11 cellular contexts compared by ENCODE assay signal in the genomic region with DNA sequence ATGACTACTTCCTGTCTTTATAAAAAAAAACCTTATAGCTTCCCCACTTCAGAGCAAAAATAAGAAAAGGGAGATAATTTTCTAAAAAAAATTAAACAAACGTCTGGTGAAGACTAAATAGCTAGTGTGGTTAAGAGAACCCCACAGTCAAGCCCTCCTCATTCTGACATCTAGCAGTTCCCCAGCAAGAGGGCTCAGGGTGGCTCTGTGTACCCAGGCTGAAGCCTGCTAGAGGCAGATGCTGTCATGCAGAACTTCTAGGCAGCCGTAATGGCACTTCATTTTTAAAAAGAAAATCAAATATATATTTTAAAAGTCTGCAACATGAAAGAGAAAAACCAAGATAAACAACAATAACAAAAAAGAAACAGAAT.
DNase-seq lines count a peak whose midpoint lies in the region; ATAC-seq and TF ChIP-seq lines count a peak whose summit lies in the region.
"Had no signal": no experiment of that assay in that cellular context is flagged by ENCODE, and none has a peak within 500 bp of the region (broad histone marks: within the 10 kb centered on the region; RNA-seq: fewer than 3 reads in every experiment).

No MANE protein-coding gene starts in this region.

- no peak for TF ChIP-seq CTCF in spleen (IDR thresholded peaks at IDR 0.05 in 8 of 11, conservative IDR thresholded peaks at IDR 0.05 in 3 of 11)

- H3K36me3 ChIP-seq in adipocyte (ENCODE audit: control insufficient read depth, insufficient read depth, low read length, severe bottlenecking) (peaks cover 64% of the 10 kb centered on the region), spleen (peaks cover 0 to 33% (median 0%) of the 10 kb centered on the region in 6 donors)

- H3K9me3 ChIP-seq in adipocyte (ENCODE audit: control insufficient read depth, low read length): no peaks in the 10 kb centered on the region
- H3K9me3 ChIP-seq in spleen: no peaks in the 10 kb centered on the region

- intact Hi-C loops in spleen (cut with DNase I; ENCODE audit: low total_unique reads): no loop called here

- H3K4me1 ChIP-seq in adipocyte (ENCODE audit: control insufficient read depth, insufficient read depth, low read length) (peaks cover 52% of the 10 kb centered on the region), spleen (peaks cover 52 to 100% (median 90%) of the 10 kb centered on the region in 6 donors)

- ATAC-seq in HG03354 (IDR thresholded peaks at IDR 0.05; ENCODE audit: poor library complexity, severe bottlenecking, unreplicated experiment): no peak

- DNase-seq in activated T-cell treated with anti-CD3 and anti-CD28 coated beads, Interleukin-2, amount 50 U/mL, for 24 hours: no peak
- no peak for DNase-seq in activated T-cell treated with anti-CD3 and anti-CD28 coated beads, Interleukin-2, amount 50 U/mL, for 1 hour
- DNase-seq in NAMALWA (ENCODE audit: low spot score) (peak; percentile 71), adipocyte (ENCODE audit: low read depth) (no peak), spleen (no peak), epidermal melanocyte (ENCODE audit: insufficient read length, low spot score) (no peak), nucleus accumbens (lab: John Stamatoyannopoulos, UW) (no peak)
- DNase-seq: MM.1S, NCI-H774, T1000 had no signal

- H3K4me1 Mint-ChIP-seq in activated T-cell treated with anti-CD3 and anti-CD28 coated beads, Interleukin-2, amount 50 U/mL, for 24 hours (ENCODE audit: low read depth): peaks cover 52% of the 10 kb centered on the region

- H3K4me3 ChIP-seq in adipocyte (ENCODE audit: low read length) (no peak overlapping the region), spleen (peak overlapping the region in 1 of 8 donors; percentile 40)

- H3K27ac Mint-ChIP-seq in activated T-cell treated with anti-CD3 and anti-CD28 coated beads, Interleukin-2, amount 50 U/mL, for 24 hours: peak overlapping the region; percentile 98

- peak overlapping the region; percentile 35 to 90 (median 82) for H3K27ac ChIP-seq in spleen

- peak overlapping the region; percentile 8 for H3K9ac ChIP-seq in adipocyte (ENCODE audit: low read length)

- 10 to 21% (median 11%) methylated on average over 2 of the region's 2 CpGs for WGBS in spleen, 5 donors

- no peaks in the 10 kb centered on the region for H3K27me3 ChIP-seq in adipocyte (replicated peaks; ENCODE audit: control insufficient read depth, insufficient read depth, low read length)
- no peaks in the 10 kb centered on the region for H3K27me3 ChIP-seq in spleen (replicated peaks in 1 of 7)

- TF ChIP-seq POLR2A in spleen (IDR thresholded peaks at IDR 0.05): no peak

- H3K9me3 Mint-ChIP-seq in activated T-cell treated with anti-CD3 and anti-CD28 coated beads, Interleukin-2, amount 50 U/mL, for 24 hours: no peaks in the 10 kb centered on the region

- no peak overlapping the region for H3K4me3 Mint-ChIP-seq in activated T-cell treated with anti-CD3 and anti-CD28 coated beads, Interleukin-2, amount 50 U/mL, for 24 hours

- no peaks in the 10 kb centered on the region for H3K27me3 Mint-ChIP-seq in activated T-cell treated with anti-CD3 and anti-CD28 coated beads, Interleukin-2, amount 50 U/mL, for 24 hours

- peaks cover 80% of the 10 kb centered on the region for H3K36me3 Mint-ChIP-seq in activated T-cell treated with anti-CD3 and anti-CD28 coated beads, Interleukin-2, amount 50 U/mL, for 24 hours (ENCODE audit: low read depth)
